In the genomic region with DNA sequence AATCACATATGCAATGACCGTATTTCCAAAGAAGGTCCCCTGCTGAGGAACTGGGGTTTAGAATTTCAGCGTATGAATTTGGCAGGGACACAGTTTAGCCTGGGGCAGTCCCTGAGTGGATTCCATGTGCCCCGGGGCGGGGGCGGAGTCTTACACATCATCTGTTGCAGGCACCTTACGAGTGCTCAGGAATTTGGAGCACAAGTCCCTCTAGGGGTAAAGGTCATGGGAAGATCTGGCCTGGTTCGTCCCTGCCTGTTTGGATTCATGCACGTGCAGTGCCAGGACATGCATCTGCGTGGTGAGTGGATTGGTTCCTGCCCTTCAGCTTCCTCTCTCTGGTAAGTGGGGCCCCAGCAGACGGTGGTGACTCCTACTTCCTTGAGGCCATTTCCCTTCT, we compare ENCODE assay signal across 29 cellular contexts.
DNase-seq lines count a peak whose midpoint lies in the region; ATAC-seq and TF ChIP-seq lines count a peak whose summit lies in the region.
"Had no signal": no experiment of that assay in that cellular context is flagged by ENCODE, and none has a peak within 500 bp of the region (broad histone marks: within the 10 kb centered on the region; RNA-seq: fewer than 3 reads in every experiment).

No MANE protein-coding gene starts in this region.

- H3K27ac Mint-ChIP-seq in brain (peak overlapping the region in 3 of 5 experiments; percentile 55 to 82 (median 81)), nephron progenitor cell (peak overlapping the region; percentile 96)
- H3K27ac Mint-ChIP-seq: effector memory CD8-positive, alpha-beta T cell; stimulated activated naive CD8-positive, alpha-beta T cell treated with anti-CD3 and anti-CD28 coated beads, Interleukin-15, Interleukin-2, amounts not matched to agents 100 ng/mL and 50 ng/mL, for 24 hours; T-helper 17 cell had no signal

- H3K4me1 Mint-ChIP-seq in brain (peaks cover 15% of the 10 kb centered on the region), nephron progenitor cell (peaks cover 23% of the 10 kb centered on the region)
- H3K4me1 Mint-ChIP-seq: CD4-positive, alpha-beta memory T cell; T-helper 17 cell had no signal

- no peak overlapping the region for H3K27ac ChIP-seq in right cardiac atrium (ENCODE audit: low read length)
- H3K27ac ChIP-seq in upper lobe of right lung: no peak overlapping the region
- H3K27ac ChIP-seq: ovary, thoracic aorta had no signal

- intact Hi-C loops in cardiac septum (cut with DNase I): no loop called here
- intact Hi-C loops in right cardiac atrium (cut with DNase I): no loop called here
- intact Hi-C loops in upper lobe of right lung (cut with DNase I): no loop called here

- ATAC-seq in right cardiac atrium (no peak), upper lobe of right lung (no peak), GM18517 (IDR thresholded peaks at IDR 0.05; ENCODE audit: unreplicated experiment) (no peak)
- ATAC-seq: effector memory CD8-positive, alpha-beta T cell; T-helper 17 cell had no signal

- no peak for TF ChIP-seq CTCF in brain (conservative IDR thresholded peaks at IDR 0.05)
- no peak for TF ChIP-seq CTCF in nephron progenitor cell (IDR thresholded peaks at IDR 0.05)
- TF ChIP-seq CTCF in upper lobe of right lung (IDR thresholded peaks at IDR 0.05): no peak

- peak; percentile 39 for DNase-seq in cardiac septum (ENCODE audit: low spot score)
- DNase-seq in right cardiac atrium: no peak
- peak; percentile 46 for DNase-seq in nephron progenitor cell
- peak; percentile 53 for DNase-seq in upper lobe of right lung
- no peak for DNase-seq in DMS153 treated with DMSO at 0.1 percent for 48 hours (lab: John Stamatoyannopoulos, UW; ENCODE audit: unreplicated experiment)
- DNase-seq in NOMO-1 treated with DMSO at 0.1 percent for 48 hours (lab: John Stamatoyannopoulos, UW; ENCODE audit: unreplicated experiment): no peak
- DNase-seq: activated gamma-delta T cell treated with Interleukin-2 at 50 U/mL for 16 hours; activated T-cell treated with anti-CD3 and anti-CD28 coated beads, Interleukin-2, amount 50 U/mL, for 48 hours; AML-193; CD4-positive, alpha-beta memory T cell; central memory CD4-positive, alpha-beta T cell; cortex of kidney; DMS153; effector memory CD8-positive, alpha-beta T cell; erythroblast; HCEC 1CT; Kasumi-1; naive B cell; NCI-H1694; NCI-H446 treated with DMSO at 0.1 percent for 48 hours; NCI-H82; ovary; stimulated activated CD8-positive, alpha-beta memory T cell treated with anti-CD3 and anti-CD28 coated beads, Interleukin-4, amount 100 ng/mL, for 48 hours; T-helper 17 cell had no signal

- no peaks in the 10 kb centered on the region for H3K36me3 Mint-ChIP-seq in brain
- H3K36me3 Mint-ChIP-seq in nephron progenitor cell (ENCODE audit: low read depth): peaks cover under 1% of the 10 kb centered on the region
- H3K36me3 Mint-ChIP-seq: CD4-positive, alpha-beta memory T cell had no signal

- H3K27me3 Mint-ChIP-seq in brain (peaks cover 5% of the 10 kb centered on the region), nephron progenitor cell (ENCODE audit: low read depth, poor library complexity) (peaks cover 10% of the 10 kb centered on the region)
- H3K27me3 Mint-ChIP-seq: stimulated activated naive CD8-positive, alpha-beta T cell treated with anti-CD3 and anti-CD28 coated beads, Interleukin-15, Interleukin-2, amounts not matched to agents 100 ng/mL and 50 ng/mL, for 24 hours had no signal

- no peaks in the 10 kb centered on the region for H3K27me3 ChIP-seq in right cardiac atrium (ENCODE audit: control insufficient read depth, insufficient read depth)
- H3K27me3 ChIP-seq in upper lobe of right lung: no peaks in the 10 kb centered on the region
- H3K27me3 ChIP-seq: ovary had no signal

- H3K4me3 Mint-ChIP-seq in brain (no peak overlapping the region), nephron progenitor cell (no peak overlapping the region)
- H3K4me3 Mint-ChIP-seq: CD4-positive, alpha-beta memory T cell; effector memory CD8-positive, alpha-beta T cell; naive B cell; stimulated activated naive CD8-positive, alpha-beta T cell treated with anti-CD3 and anti-CD28 coated beads, Interleukin-15, Interleukin-2, amounts not matched to agents 100 ng/mL and 50 ng/mL, for 24 hours; T-helper 17 cell had no signal

- H3K36me3 ChIP-seq in upper lobe of right lung: no peaks in the 10 kb centered on the region
- H3K36me3 ChIP-seq: ovary, thoracic aorta had no signal

- no peak overlapping the region for H3K4me3 ChIP-seq in right cardiac atrium (ENCODE audit: low read length)
- no peak overlapping the region for H3K4me3 ChIP-seq in upper lobe of right lung
- H3K4me3 ChIP-seq: ovary, thoracic aorta had no signal

- 44% methylated on average over 10 of the region's 10 CpGs for WGBS in right cardiac atrium

- H3K9me3 ChIP-seq in right cardiac atrium (ENCODE audit: control insufficient read depth, low read length) (no peaks in the 10 kb centered on the region), upper lobe of right lung (no peaks in the 10 kb centered on the region)
- H3K9me3 ChIP-seq: ovary, SK-N-SH, thoracic aorta had no signal

- peaks cover 3 to 69% (median 10%) of the 10 kb centered on the region in 5 experiments for H3K9me3 Mint-ChIP-seq in brain
- H3K9me3 Mint-ChIP-seq in nephron progenitor cell: peaks cover 12% of the 10 kb centered on the region
- H3K9me3 Mint-ChIP-seq: effector memory CD8-positive, alpha-beta T cell; stimulated activated naive CD8-positive, alpha-beta T cell treated with anti-CD3 and anti-CD28 coated beads, Interleukin-15, Interleukin-2, amounts not matched to agents 100 ng/mL and 50 ng/mL, for 24 hours had no signal

- H3K4me1 ChIP-seq in right cardiac atrium (ENCODE audit: control insufficient read depth, insufficient read depth, low read length) (no peaks in the 10 kb centered on the region), upper lobe of right lung (no peaks in the 10 kb centered on the region)

Comparison
In these comparisons a context has a peak if more than half of its experiments do, and no peak if none do; other contexts are left out.
1. DNase-seq: peak in cardiac septum (single experiment), nephron progenitor cell (single experiment) and upper lobe of right lung (single experiment); none in right cardiac atrium (0 of 3), DMS153 treated with DMSO at 0.1 percent for 48 hours (single experiment) and NOMO-1 treated with DMSO at 0.1 percent for 48 hours (single experiment).